ENCODE assay signal across 11 cellular contexts in genomic region chr1:84174051-84174556, GRCh38. TPM values are rescaled to one million over a fixed set of nuclear protein-coding genes. Genes with fewer than 3 reads are reported as not detected.
DNase-seq lines count a peak whose midpoint lies in the region; ATAC-seq and TF ChIP-seq lines count a peak whose summit lies in the region.
"Had no signal": no experiment of that assay in that cellular context is flagged by ENCODE, and none has a peak within 500 bp of the region (broad histone marks: within the 10 kb centered on the region; RNA-seq: fewer than 3 reads in every experiment).

No MANE protein-coding gene starts in this region.

- no peak for DNase-seq in activated naive CD4-positive, alpha-beta T cell treated with anti-CD3 and anti-CD28 coated beads for 36 hours
- no peak for DNase-seq in activated naive CD4-positive, alpha-beta T cell treated with anti-CD3 and anti-CD28 coated beads, Interleukin-2, amount 50 U/mL, for 72 hours (ENCODE audit: low spot score in 2 of 2)
- DNase-seq in SK-N-SH = no peak
- peak; percentile 91 for DNase-seq in glomerular endothelial cell (ENCODE audit: extremely low read depth, low read depth, low spot score)
- peak in 2 of 49 donors; percentile 8 to 25 for DNase-seq in substantia nigra (lab: John Stamatoyannopoulos, UW)
- DNase-seq in NCI-H748 (lab: John Stamatoyannopoulos, UW; ENCODE audit: unreplicated experiment) = no peak
- no peak for DNase-seq in NCI-H446 treated with DMSO at 0.1 percent for 48 hours (lab: John Stamatoyannopoulos, UW)
- DNase-seq in NCI-H2029 treated with DMSO at 0.1 percent for 48 hours (lab: John Stamatoyannopoulos, UW) = no peak
- DNase-seq: activated B cell treated with CpG ODN at 0.5 μM for 24 hours, NCI-H1930 had no signal

- H2AFZ ChIP-seq in SK-N-SH (ENCODE audit: low read depth) = peak overlapping the region; percentile 33; the same call in 1 of the 2 replicates

- peak in 1 of 2 experiments; percentile 56; a peak in 1 of 4 replicates for TF ChIP-seq EP300 in SK-N-SH (IDR thresholded peaks at IDR 0.05; ENCODE audit: borderline replicate concordance in 1 of 2, low read depth in 1 of 2, low read length in 1 of 2)

- peak overlapping the region; percentile 49 for H3K4me2 ChIP-seq in SK-N-SH

- no peaks in the 10 kb centered on the region for H3K27me3 ChIP-seq in SK-N-SH (ENCODE audit: insufficient read depth)

- no peaks in the 10 kb centered on the region; the same call in 1 of the 2 replicates for H3K79me2 ChIP-seq in SK-N-SH (ENCODE audit: insufficient read depth)

- H3K4me3 Mint-ChIP-seq in activated naive CD4-positive, alpha-beta T cell treated with anti-CD3 and anti-CD28 coated beads for 36 hours = peak overlapping the region; percentile 1
- H3K4me3 Mint-ChIP-seq: activated B cell treated with CpG ODN at 0.5 μM for 24 hours; central memory CD8-positive, alpha-beta T cell had no signal

- no peaks in the 10 kb centered on the region for H4K20me1 ChIP-seq in SK-N-SH (ENCODE audit: insufficient read depth)

- no peaks in the 10 kb centered on the region for H3K9me3 ChIP-seq in SK-N-SH

- peak overlapping the region; percentile 39 to 77; a peak in 3 of 4 replicates for H3K27ac ChIP-seq in SK-N-SH (ENCODE audit: low read depth in 2 of 2, low read length in 1 of 2)
- H3K27ac ChIP-seq in substantia nigra (ENCODE audit: low read depth, low read length, poor library complexity, severe bottlenecking) = peak overlapping the region; percentile 29

- ATAC-seq in activated naive CD4-positive, alpha-beta T cell treated with anti-CD3 and anti-CD28 coated beads, Interleukin-2, amount 50 U/mL, for 72 hours = no peak

- H3K9me2 ChIP-seq in SK-N-SH = no peaks in the 10 kb centered on the region

- TF ChIP-seq CTCF in SK-N-SH (IDR thresholded peaks at IDR 0.05) = no peak

- peak overlapping the region in 1 of 2 experiments; percentile 18; a peak in 3 of 4 replicates for H3K4me3 ChIP-seq in SK-N-SH (ENCODE audit: low read depth in 2 of 2, low read length in 1 of 2)

- POLR2A ChIA-PET in SK-N-SH (lab: Yijun Ruan, JAX) = no interaction called here

- peaks cover 57% of the 10 kb centered on the region for H3K4me1 Mint-ChIP-seq in activated naive CD4-positive, alpha-beta T cell treated with anti-CD3 and anti-CD28 coated beads for 36 hours (ENCODE audit: low read depth)

- no peaks in the 10 kb centered on the region for H3K27me3 Mint-ChIP-seq in activated naive CD4-positive, alpha-beta T cell treated with anti-CD3 and anti-CD28 coated beads for 36 hours (ENCODE audit: low read depth)
- H3K27me3 Mint-ChIP-seq: activated B cell treated with CpG ODN at 0.5 μM for 24 hours; central memory CD8-positive, alpha-beta T cell had no signal

- no peaks in the 10 kb centered on the region for H3K9me3 Mint-ChIP-seq in activated naive CD4-positive, alpha-beta T cell treated with anti-CD3 and anti-CD28 coated beads for 36 hours
- no peaks in the 10 kb centered on the region for H3K9me3 Mint-ChIP-seq in activated naive CD4-positive, alpha-beta T cell treated with anti-CD3 and anti-CD28 coated beads, Interleukin-2, amount 50 U/mL, for 72 hours
- H3K9me3 Mint-ChIP-seq: activated B cell treated with CpG ODN at 0.5 μM for 24 hours; central memory CD8-positive, alpha-beta T cell had no signal

- H3K36me3 ChIP-seq in SK-N-SH (replicated peaks in 1 of 2; ENCODE audit: control insufficient read depth in 1 of 2, insufficient read depth in 2 of 2, low read length in 1 of 2) = no peaks in the 10 kb centered on the region

- CTCF ChIA-PET in activated naive CD4-positive, alpha-beta T cell treated with anti-CD3 and anti-CD28 coated beads for 36 hours (lab: Charles Lee) = no interaction called here
- CTCF ChIA-PET in SK-N-SH (lab: Yijun Ruan, JAX) = no interaction called here

- 42% methylated on average over 4 of the region's 4 CpGs for WGBS in SK-N-SH (ENCODE audit: low lambda C conversion rate)

- H3K27ac Mint-ChIP-seq in activated naive CD4-positive, alpha-beta T cell treated with anti-CD3 and anti-CD28 coated beads for 36 hours = no peak overlapping the region
- H3K27ac Mint-ChIP-seq in activated naive CD4-positive, alpha-beta T cell treated with anti-CD3 and anti-CD28 coated beads, Interleukin-2, amount 50 U/mL, for 72 hours = no peak overlapping the region
- H3K27ac Mint-ChIP-seq: activated B cell treated with CpG ODN at 0.5 μM for 24 hours had no signal

- H3K9ac ChIP-seq in SK-N-SH = peak overlapping the region; percentile 44; the same call in 1 of the 2 replicates

- TF ChIP-seq RAD21 in SK-N-SH (IDR thresholded peaks at IDR 0.05; ENCODE audit: low read length) = no peak

- peaks cover 14 to 15% of the 10 kb centered on the region in 2 experiments; a peak in 3 of 4 replicates for H3K4me1 ChIP-seq in SK-N-SH (ENCODE audit: control insufficient read depth in 1 of 2, insufficient read depth in 2 of 2, low read depth in 1 of 2, low read length in 1 of 2)

- intact Hi-C loops in activated naive CD4-positive, alpha-beta T cell treated with anti-CD3 and anti-CD28 coated beads for 36 hours (cut with micrococcal nuclease) = no loop called here

- peaks cover 15% of the 10 kb centered on the region for H3F3A ChIP-seq in SK-N-SH (replicated peaks; ENCODE audit: insufficient read depth)

- no peaks in the 10 kb centered on the region for H3K36me3 Mint-ChIP-seq in activated naive CD4-positive, alpha-beta T cell treated with anti-CD3 and anti-CD28 coated beads for 36 hours (ENCODE audit: low read depth)
- no peaks in the 10 kb centered on the region for H3K36me3 Mint-ChIP-seq in activated naive CD4-positive, alpha-beta T cell treated with anti-CD3 and anti-CD28 coated beads, Interleukin-2, amount 50 U/mL, for 72 hours

TF ChIP-seq in SK-N-SH, 30 proteins besides CTCF, POLR2A, EP300 and RAD21:
- TF ChIP-seq JUND (IDR thresholded peaks at IDR 0.05) = peak; percentile 77
- peak; percentile 33; the same call in 1 of the 2 replicates for TF ChIP-seq NFIC (IDR thresholded peaks at IDR 0.05; ENCODE audit: borderline replicate concordance)
- TF ChIP-seq GATA2 (CRISPR knock-in tag; IDR thresholded peaks at IDR 0.05) = no peak
- TF ChIP-seq SMC3 (IDR thresholded peaks at IDR 0.05; ENCODE audit: low read depth, low read length) = no peak
- no peak for TF ChIP-seq GABPA (IDR thresholded peaks at IDR 0.05; ENCODE audit: low read depth)
- TF ChIP-seq TEAD4 (IDR thresholded peaks at IDR 0.05; ENCODE audit: borderline replicate concordance, insufficient read depth) = peak; percentile 65; the same call in 1 of the 2 replicates
- TF ChIP-seq FOSL2 (IDR thresholded peaks at IDR 0.05; ENCODE audit: borderline replicate concordance, low read depth) = peak; percentile 77
- no peak for TF ChIP-seq ZBTB33 (IDR thresholded peaks at IDR 0.05; ENCODE audit: borderline replicate concordance, low read depth)
- no peak for TF ChIP-seq USF1 (IDR thresholded peaks at IDR 0.05; ENCODE audit: borderline replicate concordance, low read depth)

RNA-seq across cellular contexts. Expression of gene PRKACB, which starts 30.0 kb away (rescaled TPM):
- 10 to 100 TPM; 25.7 to 25.9 TPM for total RNA-seq in activated naive CD4-positive, alpha-beta T cell treated with anti-CD3 and anti-CD28 coated beads for 36 hours
- 10 to 100 TPM; 20.7 to 25.2 TPM for total RNA-seq in activated naive CD4-positive, alpha-beta T cell treated with anti-CD3 and anti-CD28 coated beads, Interleukin-2, amount 50 U/mL, for 72 hours
- 7.5 and 9.9 TPM in 2 replicates for polyA plus RNA-seq in SK-N-SH (2012; rRNA removed)
- polyA plus RNA-seq in SK-N-SH (2012; cell fraction: cytosol; rRNA removed) = 15.7 and 18.0 TPM in 2 replicates
- 3.7 and 11.3 TPM in 2 replicates for polyA plus RNA-seq in SK-N-SH (2012; cell fraction: nucleus; rRNA removed)
- 43.3 and 54.5 TPM in 2 replicates for total RNA-seq in glomerular endothelial cell
